In the genomic region with DNA sequence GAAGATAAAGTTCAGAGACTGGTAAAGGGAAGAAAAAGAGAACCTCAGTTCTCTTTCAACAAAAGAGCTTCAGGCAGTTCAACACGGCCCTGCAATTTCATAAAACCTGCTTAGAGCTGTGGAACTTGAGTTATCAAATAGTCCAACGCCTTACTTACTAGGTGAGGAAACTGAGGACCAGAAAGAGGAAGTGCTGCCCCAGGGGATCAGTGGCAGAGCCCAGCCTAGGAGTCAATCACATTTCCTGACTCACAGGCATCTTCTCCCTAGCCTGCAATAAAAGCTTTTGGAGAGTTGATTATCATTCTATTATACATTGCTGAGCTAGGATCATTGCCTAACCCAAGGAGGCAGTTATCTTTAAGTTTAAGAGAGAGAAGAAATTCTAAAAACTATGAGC, we compare ENCODE assay signal across 32 cellular contexts.
"Had no signal": no experiment of that assay in that cellular context is flagged by ENCODE, and none has a peak within 500 bp of the region (broad histone marks: within the 10 kb centered on the region; RNA-seq: fewer than 3 reads in every experiment).

No MANE protein-coding gene starts in this region.

- H3K4me1 Mint-ChIP-seq: endodermal cell; immature natural killer cell; stimulated activated naive CD8-positive, alpha-beta T cell treated with anti-CD3 and anti-CD28 coated beads, Interleukin-15, amount 100 ng/mL, for 72 hours had no signal

- H3K27me3 Mint-ChIP-seq: progenitor cell of endocrine pancreas; stimulated activated naive CD8-positive, alpha-beta T cell treated with anti-CD3 and anti-CD28 coated beads, Interleukin-15, amount 100 ng/mL, for 72 hours had no signal

- H3K9me3 ChIP-seq: heart right ventricle, left ventricle myocardium inferior, lower lobe of right lung, mucosa of descending colon, neutrophil, right lobe of liver, suprapubic skin, transverse colon, upper lobe of right lung, uterus had no signal

- DNase-seq: effector CD8-positive, alpha-beta T cell; endodermal cell; foreskin melanocyte; glutamatergic neuron; heart right ventricle; hippocampal formation; immature natural killer cell; islet precursor cell; kidney glomerular epithelial cell; left colon; left ventricle myocardium inferior; lower lobe of right lung; mucosa of descending colon; naive B cell; right lobe of liver; small intestine; stimulated activated CD4-positive, alpha-beta T cell treated with anti-CD3 and anti-CD28 coated beads, Interleukin-15, amount 100 ng/mL, for 24 hours; stimulated activated CD4-positive, alpha-beta T cell treated with anti-CD3 and anti-CD28 coated beads, Interleukin-2, amount 100 ng/mL, for 48 hours; stimulated activated naive CD4-positive, alpha-beta T cell; stimulated activated naive CD8-positive, alpha-beta T cell treated with anti-CD3 and anti-CD28 coated beads, Interleukin-15, amount 100 ng/mL, for 72 hours; transverse colon; upper lobe of right lung; uterus had no signal

- H3K27ac ChIP-seq: epithelial cell of prostate, heart right ventricle, left ventricle myocardium inferior, lower lobe of right lung, neutrophil, parathyroid adenoma, right lobe of liver, suprapubic skin, transverse colon, upper lobe of right lung, uterus had no signal

- H3K79me2 ChIP-seq: parathyroid adenoma had no signal

- FAIRE-seq: colon, small intestine had no signal

- H3K36me3 ChIP-seq: heart right ventricle, left ventricle myocardium inferior, lower lobe of right lung, neutrophil, right lobe of liver, suprapubic skin, transverse colon, upper lobe of right lung, uterus had no signal

- ATAC-seq: esophagus mucosa; heart right ventricle; left colon; lower lobe of right lung; mucosa of descending colon; natural killer cell treated with Interleukin-12 subunit alpha and Interleukin-12 subunit beta and Interleukin-15 and Interleukin-18, amount 100 ng/mL, for 72 hours; right lobe of liver; stimulated activated naive CD8-positive, alpha-beta T cell treated with anti-CD3 and anti-CD28 coated beads, Interleukin-15, amount 100 ng/mL, for 72 hours; upper lobe of right lung had no signal

- H3K9me3 Mint-ChIP-seq: endodermal cell; immature natural killer cell; naive B cell; natural killer cell treated with Interleukin-12 subunit alpha and Interleukin-12 subunit beta and Interleukin-15 and Interleukin-18, amount 100 ng/mL, for 72 hours; neural crest cell; stimulated activated naive CD8-positive, alpha-beta T cell treated with anti-CD3 and anti-CD28 coated beads, Interleukin-15, amount 100 ng/mL, for 72 hours had no signal

- H2AFZ ChIP-seq: parathyroid adenoma had no signal

- H3K36me3 Mint-ChIP-seq: immature natural killer cell; naive B cell; natural killer cell treated with Interleukin-12 subunit alpha and Interleukin-12 subunit beta and Interleukin-15 and Interleukin-18, amount 100 ng/mL, for 72 hours had no signal

- H3K4me1 ChIP-seq: lower lobe of right lung, parathyroid adenoma, transverse colon, uterus had no signal

- H3K27ac Mint-ChIP-seq: endodermal cell; immature natural killer cell; naive B cell; natural killer cell treated with Interleukin-12 subunit alpha and Interleukin-12 subunit beta and Interleukin-15 and Interleukin-18, amount 100 ng/mL, for 72 hours; stimulated activated naive CD8-positive, alpha-beta T cell treated with anti-CD3 and anti-CD28 coated beads, Interleukin-15, amount 100 ng/mL, for 72 hours had no signal

- H3K27me3 ChIP-seq: heart right ventricle, neutrophil, right lobe of liver, suprapubic skin, transverse colon, upper lobe of right lung, uterus had no signal

- H3K4me3 ChIP-seq: heart right ventricle, left ventricle myocardium inferior, lower lobe of right lung, mucosa of descending colon, right lobe of liver, suprapubic skin, transverse colon, upper lobe of right lung, uterus had no signal

- H3K4me3 Mint-ChIP-seq: endodermal cell; immature natural killer cell; naive B cell; natural killer cell treated with Interleukin-12 subunit alpha and Interleukin-12 subunit beta and Interleukin-15 and Interleukin-18, amount 100 ng/mL, for 72 hours; neural crest cell; stimulated activated naive CD8-positive, alpha-beta T cell treated with anti-CD3 and anti-CD28 coated beads, Interleukin-15, amount 100 ng/mL, for 72 hours had no signal

- H3K9ac ChIP-seq: parathyroid adenoma had no signal
